ENCODE assay signal across 1 cellular context in the genomic region with DNA sequence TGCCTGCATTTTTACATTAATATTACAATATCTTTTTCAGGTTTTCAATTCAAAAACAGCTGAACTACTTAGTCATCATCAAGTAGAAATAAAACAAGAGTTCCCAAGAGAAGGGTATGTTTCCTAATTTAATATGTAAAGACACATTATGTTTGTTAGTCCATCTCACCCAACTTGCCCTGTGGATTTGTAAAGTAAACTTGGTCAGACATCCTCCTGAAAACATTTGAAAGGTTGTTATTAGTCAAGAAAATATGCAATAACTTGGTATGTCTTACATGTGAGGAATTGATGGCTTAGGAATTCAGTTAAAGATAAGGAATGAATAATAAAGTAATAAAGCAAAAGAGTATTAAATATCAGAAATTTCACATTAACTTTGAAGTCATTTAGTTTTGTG.
TF ChIP-seq lines count a peak whose summit lies in the region.

No MANE protein-coding gene starts in this region.

TF ChIP-seq in IMR-90, 13 proteins besides CTCF, POLR2A, EP300 and RAD21 (continued from another document):
- TF ChIP-seq SMC3 (IDR thresholded peaks at IDR 0.05; ENCODE audit: low read depth, low read length) (no peak), BHLHE40 (IDR thresholded peaks at IDR 0.05; ENCODE audit: low read depth, low read length) (no peak)
